Comparison of ENCODE assay signal across 1 cellular context in the genomic region with DNA sequence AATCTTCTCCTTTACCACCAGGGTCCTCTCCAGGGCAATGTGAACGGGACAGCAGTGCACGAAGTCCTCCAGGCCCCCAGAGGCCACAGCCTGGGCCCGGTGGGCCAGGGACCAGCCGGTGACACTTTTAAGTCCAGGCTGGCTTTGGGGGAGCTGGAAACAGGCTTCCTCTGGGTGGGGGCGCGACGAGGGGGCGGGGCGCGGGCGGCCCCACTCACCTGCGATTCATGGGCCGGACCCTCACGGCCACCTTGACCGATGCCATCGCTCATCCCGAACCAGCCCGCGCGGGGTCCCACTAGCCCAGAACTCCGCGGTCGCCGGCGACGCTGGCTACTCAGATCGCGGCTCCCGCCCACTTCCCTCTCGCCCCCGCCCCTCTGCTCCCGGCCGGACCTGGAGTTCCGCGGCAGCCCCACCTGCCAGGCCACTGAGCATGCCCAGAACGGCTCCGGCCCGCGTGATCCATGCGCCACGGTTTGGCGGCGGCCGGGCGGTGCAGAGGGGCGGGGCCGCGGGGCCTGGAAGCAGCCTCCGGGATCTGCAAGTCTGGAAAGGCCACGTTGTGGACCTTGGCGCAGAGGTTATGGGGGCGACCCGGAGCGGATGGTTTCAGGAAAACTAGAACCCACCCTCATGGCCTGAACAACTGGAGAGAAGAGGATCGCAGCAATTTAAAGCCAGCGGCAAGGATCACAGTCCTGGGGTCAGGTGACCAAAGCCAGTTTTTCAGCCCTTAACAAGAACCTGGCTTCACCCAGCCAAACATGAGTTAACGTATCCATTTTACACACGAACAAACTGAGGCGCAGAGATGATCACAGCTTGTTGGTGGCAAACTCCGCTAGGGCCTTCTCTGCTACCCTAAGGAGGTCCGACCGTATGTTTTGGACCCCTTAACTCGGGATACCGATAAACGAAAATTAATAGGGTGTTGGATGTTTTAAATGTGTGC.
TF ChIP-seq lines count a peak whose summit lies in the region.

A gene with protein sequence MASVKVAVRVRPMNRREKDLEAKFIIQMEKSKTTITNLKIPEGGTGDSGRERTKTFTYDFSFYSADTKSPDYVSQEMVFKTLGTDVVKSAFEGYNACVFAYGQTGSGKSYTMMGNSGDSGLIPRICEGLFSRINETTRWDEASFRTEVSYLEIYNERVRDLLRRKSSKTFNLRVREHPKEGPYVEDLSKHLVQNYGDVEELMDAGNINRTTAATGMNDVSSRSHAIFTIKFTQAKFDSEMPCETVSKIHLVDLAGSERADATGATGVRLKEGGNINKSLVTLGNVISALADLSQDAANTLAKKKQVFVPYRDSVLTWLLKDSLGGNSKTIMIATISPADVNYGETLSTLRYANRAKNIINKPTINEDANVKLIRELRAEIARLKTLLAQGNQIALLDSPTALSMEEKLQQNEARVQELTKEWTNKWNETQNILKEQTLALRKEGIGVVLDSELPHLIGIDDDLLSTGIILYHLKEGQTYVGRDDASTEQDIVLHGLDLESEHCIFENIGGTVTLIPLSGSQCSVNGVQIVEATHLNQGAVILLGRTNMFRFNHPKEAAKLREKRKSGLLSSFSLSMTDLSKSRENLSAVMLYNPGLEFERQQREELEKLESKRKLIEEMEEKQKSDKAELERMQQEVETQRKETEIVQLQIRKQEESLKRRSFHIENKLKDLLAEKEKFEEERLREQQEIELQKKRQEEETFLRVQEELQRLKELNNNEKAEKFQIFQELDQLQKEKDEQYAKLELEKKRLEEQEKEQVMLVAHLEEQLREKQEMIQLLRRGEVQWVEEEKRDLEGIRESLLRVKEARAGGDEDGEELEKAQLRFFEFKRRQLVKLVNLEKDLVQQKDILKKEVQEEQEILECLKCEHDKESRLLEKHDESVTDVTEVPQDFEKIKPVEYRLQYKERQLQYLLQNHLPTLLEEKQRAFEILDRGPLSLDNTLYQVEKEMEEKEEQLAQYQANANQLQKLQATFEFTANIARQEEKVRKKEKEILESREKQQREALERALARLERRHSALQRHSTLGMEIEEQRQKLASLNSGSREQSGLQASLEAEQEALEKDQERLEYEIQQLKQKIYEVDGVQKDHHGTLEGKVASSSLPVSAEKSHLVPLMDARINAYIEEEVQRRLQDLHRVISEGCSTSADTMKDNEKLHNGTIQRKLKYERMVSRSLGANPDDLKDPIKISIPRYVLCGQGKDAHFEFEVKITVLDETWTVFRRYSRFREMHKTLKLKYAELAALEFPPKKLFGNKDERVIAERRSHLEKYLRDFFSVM (N-terminal part only) (minus strand): TSS at position 438 of the 955 bp plus-strand sequence. CDS start 173 bp downstream, at position 265.

TF ChIP-seq in HepG2, 621 proteins besides CTCF, POLR2A, EP300 and RAD21 (continued from another document and continues in another):
- TF ChIP-seq, protein P1, sequence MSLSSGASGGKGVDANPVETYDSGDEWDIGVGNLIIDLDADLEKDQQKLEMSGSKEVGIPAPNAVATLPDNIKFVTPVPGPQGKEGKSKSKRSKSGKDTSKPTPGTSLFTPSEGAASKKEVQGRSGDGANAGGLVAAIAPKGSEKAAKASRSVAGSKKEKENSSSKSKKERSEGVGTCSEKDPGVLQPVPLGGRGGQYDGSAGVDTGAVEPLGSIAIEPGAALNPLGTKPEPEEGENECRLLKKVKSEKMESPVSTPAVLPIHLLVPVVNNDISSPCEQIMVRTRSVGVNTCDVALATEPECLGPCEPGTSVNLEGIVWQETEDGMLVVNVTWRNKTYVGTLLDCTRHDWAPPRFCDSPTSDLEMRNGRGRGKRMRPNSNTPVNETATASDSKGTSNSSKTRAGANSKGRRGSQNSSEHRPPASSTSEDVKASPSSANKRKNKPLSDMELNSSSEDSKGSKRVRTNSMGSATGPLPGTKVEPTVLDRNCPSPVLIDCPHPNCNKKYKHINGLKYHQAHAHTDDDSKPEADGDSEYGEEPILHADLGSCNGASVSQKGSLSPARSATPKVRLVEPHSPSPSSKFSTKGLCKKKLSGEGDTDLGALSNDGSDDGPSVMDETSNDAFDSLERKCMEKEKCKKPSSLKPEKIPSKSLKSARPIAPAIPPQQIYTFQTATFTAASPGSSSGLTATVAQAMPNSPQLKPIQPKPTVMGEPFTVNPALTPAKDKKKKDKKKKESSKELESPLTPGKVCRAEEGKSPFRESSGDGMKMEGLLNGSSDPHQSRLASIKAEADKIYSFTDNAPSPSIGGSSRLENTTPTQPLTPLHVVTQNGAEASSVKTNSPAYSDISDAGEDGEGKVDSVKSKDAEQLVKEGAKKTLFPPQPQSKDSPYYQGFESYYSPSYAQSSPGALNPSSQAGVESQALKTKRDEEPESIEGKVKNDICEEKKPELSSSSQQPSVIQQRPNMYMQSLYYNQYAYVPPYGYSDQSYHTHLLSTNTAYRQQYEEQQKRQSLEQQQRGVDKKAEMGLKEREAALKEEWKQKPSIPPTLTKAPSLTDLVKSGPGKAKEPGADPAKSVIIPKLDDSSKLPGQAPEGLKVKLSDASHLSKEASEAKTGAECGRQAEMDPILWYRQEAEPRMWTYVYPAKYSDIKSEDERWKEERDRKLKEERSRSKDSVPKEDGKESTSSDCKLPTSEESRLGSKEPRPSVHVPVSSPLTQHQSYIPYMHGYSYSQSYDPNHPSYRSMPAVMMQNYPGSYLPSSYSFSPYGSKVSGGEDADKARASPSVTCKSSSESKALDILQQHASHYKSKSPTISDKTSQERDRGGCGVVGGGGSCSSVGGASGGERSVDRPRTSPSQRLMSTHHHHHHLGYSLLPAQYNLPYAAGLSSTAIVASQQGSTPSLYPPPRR (CRISPR knock-in tag; IDR thresholded peaks at IDR 0.05; ENCODE audit: borderline replicate concordance): no peak
- no peak for TF ChIP-seq ZNF775 (CRISPR knock-in tag; IDR thresholded peaks at IDR 0.05; ENCODE audit: borderline replicate concordance)
- TF ChIP-seq, protein P2, sequence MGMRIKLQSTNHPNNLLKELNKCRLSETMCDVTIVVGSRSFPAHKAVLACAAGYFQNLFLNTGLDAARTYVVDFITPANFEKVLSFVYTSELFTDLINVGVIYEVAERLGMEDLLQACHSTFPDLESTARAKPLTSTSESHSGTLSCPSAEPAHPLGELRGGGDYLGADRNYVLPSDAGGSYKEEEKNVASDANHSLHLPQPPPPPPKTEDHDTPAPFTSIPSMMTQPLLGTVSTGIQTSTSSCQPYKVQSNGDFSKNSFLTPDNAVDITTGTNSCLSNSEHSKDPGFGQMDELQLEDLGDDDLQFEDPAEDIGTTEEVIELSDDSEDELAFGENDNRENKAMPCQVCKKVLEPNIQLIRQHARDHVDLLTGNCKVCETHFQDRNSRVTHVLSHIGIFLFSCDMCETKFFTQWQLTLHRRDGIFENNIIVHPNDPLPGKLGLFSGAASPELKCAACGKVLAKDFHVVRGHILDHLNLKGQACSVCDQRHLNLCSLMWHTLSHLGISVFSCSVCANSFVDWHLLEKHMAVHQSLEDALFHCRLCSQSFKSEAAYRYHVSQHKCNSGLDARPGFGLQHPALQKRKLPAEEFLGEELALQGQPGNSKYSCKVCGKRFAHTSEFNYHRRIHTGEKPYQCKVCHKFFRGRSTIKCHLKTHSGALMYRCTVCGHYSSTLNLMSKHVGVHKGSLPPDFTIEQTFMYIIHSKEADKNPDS (CRISPR knock-in tag; IDR thresholded peaks at IDR 0.05): peak; percentile 72
- TF ChIP-seq, protein P3, sequence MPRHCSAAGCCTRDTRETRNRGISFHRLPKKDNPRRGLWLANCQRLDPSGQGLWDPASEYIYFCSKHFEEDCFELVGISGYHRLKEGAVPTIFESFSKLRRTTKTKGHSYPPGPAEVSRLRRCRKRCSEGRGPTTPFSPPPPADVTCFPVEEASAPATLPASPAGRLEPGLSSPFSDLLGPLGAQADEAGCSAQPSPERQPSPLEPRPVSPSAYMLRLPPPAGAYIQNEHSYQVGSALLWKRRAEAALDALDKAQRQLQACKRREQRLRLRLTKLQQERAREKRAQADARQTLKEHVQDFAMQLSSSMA (CRISPR knock-in tag; IDR thresholded peaks at IDR 0.05): peak; percentile 90; the same call in 1 of the 2 replicates
- TF ChIP-seq BORCS8-MEF2B (CRISPR knock-in tag; IDR thresholded peaks at IDR 0.05): peak; percentile 97
- peak; percentile 89; the same call in 1 of the 2 replicates for TF ChIP-seq ZNF468 (CRISPR knock-in tag; IDR thresholded peaks at IDR 0.05)
- TF ChIP-seq ZNF510 (CRISPR knock-in tag; IDR thresholded peaks at IDR 0.05; ENCODE audit: low read depth): no peak
- peak; percentile 51; the same call in 1 of the 2 replicates for TF ChIP-seq SIN3B (IDR thresholded peaks at IDR 0.05; ENCODE audit: low read length)
- TF ChIP-seq, protein P4, sequence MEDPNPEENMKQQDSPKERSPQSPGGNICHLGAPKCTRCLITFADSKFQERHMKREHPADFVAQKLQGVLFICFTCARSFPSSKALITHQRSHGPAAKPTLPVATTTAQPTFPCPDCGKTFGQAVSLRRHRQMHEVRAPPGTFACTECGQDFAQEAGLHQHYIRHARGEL (CRISPR knock-in tag; IDR thresholded peaks at IDR 0.05): peak; percentile 93
- TF ChIP-seq, protein P5, sequence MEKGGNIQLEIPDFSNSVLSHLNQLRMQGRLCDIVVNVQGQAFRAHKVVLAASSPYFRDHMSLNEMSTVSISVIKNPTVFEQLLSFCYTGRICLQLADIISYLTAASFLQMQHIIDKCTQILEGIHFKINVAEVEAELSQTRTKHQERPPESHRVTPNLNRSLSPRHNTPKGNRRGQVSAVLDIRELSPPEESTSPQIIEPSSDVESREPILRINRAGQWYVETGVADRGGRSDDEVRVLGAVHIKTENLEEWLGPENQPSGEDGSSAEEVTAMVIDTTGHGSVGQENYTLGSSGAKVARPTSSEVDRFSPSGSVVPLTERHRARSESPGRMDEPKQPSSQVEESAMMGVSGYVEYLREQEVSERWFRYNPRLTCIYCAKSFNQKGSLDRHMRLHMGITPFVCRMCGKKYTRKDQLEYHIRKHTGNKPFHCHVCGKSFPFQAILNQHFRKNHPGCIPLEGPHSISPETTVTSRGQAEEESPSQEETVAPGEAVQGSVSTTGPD (CRISPR knock-in tag; IDR thresholded peaks at IDR 0.05): peak; percentile 44; the same call in 1 of the 2 replicates
- no peak for TF ChIP-seq ZNF83 (CRISPR knock-in tag; IDR thresholded peaks at IDR 0.05; ENCODE audit: borderline replicate concordance)
- TF ChIP-seq, protein P6, sequence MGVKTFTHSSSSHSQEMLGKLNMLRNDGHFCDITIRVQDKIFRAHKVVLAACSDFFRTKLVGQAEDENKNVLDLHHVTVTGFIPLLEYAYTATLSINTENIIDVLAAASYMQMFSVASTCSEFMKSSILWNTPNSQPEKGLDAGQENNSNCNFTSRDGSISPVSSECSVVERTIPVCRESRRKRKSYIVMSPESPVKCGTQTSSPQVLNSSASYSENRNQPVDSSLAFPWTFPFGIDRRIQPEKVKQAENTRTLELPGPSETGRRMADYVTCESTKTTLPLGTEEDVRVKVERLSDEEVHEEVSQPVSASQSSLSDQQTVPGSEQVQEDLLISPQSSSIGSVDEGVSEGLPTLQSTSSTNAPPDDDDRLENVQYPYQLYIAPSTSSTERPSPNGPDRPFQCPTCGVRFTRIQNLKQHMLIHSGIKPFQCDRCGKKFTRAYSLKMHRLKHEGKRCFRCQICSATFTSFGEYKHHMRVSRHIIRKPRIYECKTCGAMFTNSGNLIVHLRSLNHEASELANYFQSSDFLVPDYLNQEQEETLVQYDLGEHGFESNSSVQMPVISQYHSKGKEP (CRISPR knock-in tag; IDR thresholded peaks at IDR 0.05): no peak
- peak; percentile 55 for TF ChIP-seq ZNF256 (CRISPR knock-in tag; conservative IDR thresholded peaks at IDR 0.05)
- TF ChIP-seq KMT2A (CRISPR knock-in tag; IDR thresholded peaks at IDR 0.05): peak; percentile 97
- no peak for TF ChIP-seq ZNF550 (CRISPR knock-in tag; IDR thresholded peaks at IDR 0.05; ENCODE audit: borderline replicate concordance)
- TF ChIP-seq, protein P7, sequence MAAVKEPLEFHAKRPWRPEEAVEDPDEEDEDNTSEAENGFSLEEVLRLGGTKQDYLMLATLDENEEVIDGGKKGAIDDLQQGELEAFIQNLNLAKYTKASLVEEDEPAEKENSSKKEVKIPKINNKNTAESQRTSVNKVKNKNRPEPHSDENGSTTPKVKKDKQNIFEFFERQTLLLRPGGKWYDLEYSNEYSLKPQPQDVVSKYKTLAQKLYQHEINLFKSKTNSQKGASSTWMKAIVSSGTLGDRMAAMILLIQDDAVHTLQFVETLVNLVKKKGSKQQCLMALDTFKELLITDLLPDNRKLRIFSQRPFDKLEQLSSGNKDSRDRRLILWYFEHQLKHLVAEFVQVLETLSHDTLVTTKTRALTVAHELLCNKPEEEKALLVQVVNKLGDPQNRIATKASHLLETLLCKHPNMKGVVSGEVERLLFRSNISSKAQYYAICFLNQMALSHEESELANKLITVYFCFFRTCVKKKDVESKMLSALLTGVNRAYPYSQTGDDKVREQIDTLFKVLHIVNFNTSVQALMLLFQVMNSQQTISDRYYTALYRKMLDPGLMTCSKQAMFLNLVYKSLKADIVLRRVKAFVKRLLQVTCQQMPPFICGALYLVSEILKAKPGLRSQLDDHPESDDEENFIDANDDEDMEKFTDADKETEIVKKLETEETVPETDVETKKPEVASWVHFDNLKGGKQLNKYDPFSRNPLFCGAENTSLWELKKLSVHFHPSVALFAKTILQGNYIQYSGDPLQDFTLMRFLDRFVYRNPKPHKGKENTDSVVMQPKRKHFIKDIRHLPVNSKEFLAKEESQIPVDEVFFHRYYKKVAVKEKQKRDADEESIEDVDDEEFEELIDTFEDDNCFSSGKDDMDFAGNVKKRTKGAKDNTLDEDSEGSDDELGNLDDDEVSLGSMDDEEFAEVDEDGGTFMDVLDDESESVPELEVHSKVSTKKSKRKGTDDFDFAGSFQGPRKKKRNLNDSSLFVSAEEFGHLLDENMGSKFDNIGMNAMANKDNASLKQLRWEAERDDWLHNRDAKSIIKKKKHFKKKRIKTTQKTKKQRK (IDR thresholded peaks at IDR 0.05; ENCODE audit: low read length): no peak
- peak; percentile 78; the same call in 1 of the 2 replicates for TF ChIP-seq ZNF792 (CRISPR knock-in tag; IDR thresholded peaks at IDR 0.05)
- TF ChIP-seq ZKSCAN5 (CRISPR knock-in tag; IDR thresholded peaks at IDR 0.05): no peak
- TF ChIP-seq PHF21A (CRISPR knock-in tag; IDR thresholded peaks at IDR 0.05): peak; percentile 93
- TF ChIP-seq THAP11 (CRISPR knock-in tag; IDR thresholded peaks at IDR 0.05): peak; percentile 92
- no peak for TF ChIP-seq MLLT10 (CRISPR knock-in tag; IDR thresholded peaks at IDR 0.05)
- TF ChIP-seq EEA1 (CRISPR knock-in tag; IDR thresholded peaks at IDR 0.05; ENCODE audit: borderline replicate concordance): peak; percentile 88
- TF ChIP-seq ZNF329 (CRISPR knock-in tag; IDR thresholded peaks at IDR 0.05; ENCODE audit: low read depth): peak; percentile 79; the same call in 1 of the 2 replicates
- peak; percentile 90 for TF ChIP-seq HNRNPLL (IDR thresholded peaks at IDR 0.05; ENCODE audit: low read depth, low read length, poor library complexity, severe bottlenecking)
- peak; percentile 83 for TF ChIP-seq ZNF430 (CRISPR knock-in tag; IDR thresholded peaks at IDR 0.05)
- no peak for TF ChIP-seq KAT2B (IDR thresholded peaks at IDR 0.05; ENCODE audit: borderline replicate concordance, low read depth, low read length)
- peak; percentile 97 for TF ChIP-seq TOPORS (CRISPR knock-in tag; IDR thresholded peaks at IDR 0.05)
